In genomic region chr22:22421392-22421791, GRCh38 we compare ENCODE assay signal across 27 cellular contexts.
"Had no signal": no experiment of that assay in that cellular context is flagged by ENCODE, and none has a peak within 500 bp of the region (broad histone marks: within the 10 kb centered on the region; RNA-seq: fewer than 3 reads in every experiment).

No MANE protein-coding gene starts in this region.

- H3K79me2 ChIP-seq: hepatocyte had no signal

- H3K4me3 ChIP-seq: heart right ventricle, hepatocyte, left ventricle myocardium inferior, lung, pancreas, prostate gland, skin epidermis, suprapubic skin, thoracic aorta, tibial artery, upper lobe of right lung had no signal

- DNase-seq: heart right ventricle; islet precursor cell; left ventricle myocardium inferior; natural killer cell; nephron progenitor cell; nucleus accumbens; pancreas; posterior cingulate gyrus; retina; right cardiac atrium; stimulated activated CD4-positive, alpha-beta T cell treated with anti-CD3 and anti-CD28 coated beads, Interleukin-12 subunit alpha, Interleukin-12 subunit beta, amount 100 ng/mL, for 4 hours; stimulated activated CD4-positive, alpha-beta T cell treated with anti-CD3 and anti-CD28 coated beads, Interleukin-15, amount 100 ng/mL, for 24 hours; stimulated activated CD4-positive, alpha-beta T cell treated with anti-CD3 and anti-CD28 coated beads, Interleukin-2, amount 100 ng/mL, for 24 hours; stimulated activated CD4-positive, alpha-beta T cell treated with anti-CD3 and anti-CD28 coated beads, Interleukin-4, amount 100 ng/mL, for 1 hour; stimulated activated naive CD4-positive, alpha-beta T cell; tibial artery; trophoblast cell; upper lobe of right lung had no signal

- H3K36me3 Mint-ChIP-seq: natural killer cell had no signal

- H3K9me3 Mint-ChIP-seq: natural killer cell; nephron progenitor cell; stimulated activated naive CD8-positive, alpha-beta T cell treated with anti-CD3 and anti-CD28 coated beads, Interleukin-15, Interleukin-2, amounts not matched to agents 100 ng/mL and 50 ng/mL, for 24 hours had no signal

- H3K4me1 ChIP-seq: left ventricle myocardium inferior, pancreas, prostate gland, suprapubic skin, tibial artery, upper lobe of right lung had no signal

- H2AFZ ChIP-seq: hepatocyte had no signal

- H3K36me3 ChIP-seq: heart right ventricle, left ventricle myocardium inferior, pancreas, prostate gland, suprapubic skin, thoracic aorta, tibial artery, upper lobe of right lung had no signal

- H3K9me3 ChIP-seq: heart right ventricle, pancreas, prostate gland, suprapubic skin, thoracic aorta, tibial artery, upper lobe of right lung had no signal

- ATAC-seq: heart right ventricle, natural killer cell, pancreas, right cardiac atrium, sciatic nerve, upper lobe of right lung had no signal

- H3K27ac ChIP-seq: heart right ventricle, hepatocyte, left ventricle myocardium inferior, pancreas, prostate gland, skin epidermis, suprapubic skin, thoracic aorta, tibial artery, upper lobe of right lung had no signal

- FAIRE-seq: pancreas, urothelium cell line had no signal

- H3K27ac Mint-ChIP-seq: natural killer cell; nephron progenitor cell; stimulated activated naive CD8-positive, alpha-beta T cell treated with anti-CD3 and anti-CD28 coated beads, Interleukin-15, Interleukin-2, amounts not matched to agents 100 ng/mL and 50 ng/mL, for 24 hours had no signal

- H3K4me2 ChIP-seq: hepatocyte had no signal

- H3K4me3 Mint-ChIP-seq: natural killer cell; nephron progenitor cell; stimulated activated naive CD8-positive, alpha-beta T cell treated with anti-CD3 and anti-CD28 coated beads, Interleukin-15, Interleukin-2, amounts not matched to agents 100 ng/mL and 50 ng/mL, for 24 hours had no signal
